In genomic region chr3:69853033-69853432, GRCh38 we compare ENCODE assay signal across 9 cellular contexts.
"Had no signal": no experiment of that assay in that cellular context is flagged by ENCODE, and none has a peak within 500 bp of the region (broad histone marks: within the 10 kb centered on the region; RNA-seq: fewer than 3 reads in every experiment).

No MANE protein-coding gene starts in this region.

- H3K9me3 Mint-ChIP-seq: GM23338, H9, HFFc6 had no signal

- H3K9ac ChIP-seq: GM23248 had no signal

- ATAC-seq: GM23338, HCT116 had no signal

- DNase-seq: GM23248, GOT3, H7, H9, HCEC 1CT, HFFc6 had no signal

- H3K27ac ChIP-seq: GM23248 had no signal

- H3K27ac Mint-ChIP-seq: GM23338, H9, HFFc6 had no signal

- H3K4me2 ChIP-seq: GM23338 had no signal

- H2AFZ ChIP-seq: GM23248, GM23338 had no signal

- H3K36me3 ChIP-seq: HAP-1 had no signal

- H3K4me1 ChIP-seq: HAP-1 had no signal

- H3K4me3 Mint-ChIP-seq: GM23338, H9, HFFc6 had no signal

- H3K9me3 ChIP-seq: HAP-1 had no signal

- H3K4me3 ChIP-seq: GM23248, GM23338, HAP-1 had no signal
